In the genomic region with DNA sequence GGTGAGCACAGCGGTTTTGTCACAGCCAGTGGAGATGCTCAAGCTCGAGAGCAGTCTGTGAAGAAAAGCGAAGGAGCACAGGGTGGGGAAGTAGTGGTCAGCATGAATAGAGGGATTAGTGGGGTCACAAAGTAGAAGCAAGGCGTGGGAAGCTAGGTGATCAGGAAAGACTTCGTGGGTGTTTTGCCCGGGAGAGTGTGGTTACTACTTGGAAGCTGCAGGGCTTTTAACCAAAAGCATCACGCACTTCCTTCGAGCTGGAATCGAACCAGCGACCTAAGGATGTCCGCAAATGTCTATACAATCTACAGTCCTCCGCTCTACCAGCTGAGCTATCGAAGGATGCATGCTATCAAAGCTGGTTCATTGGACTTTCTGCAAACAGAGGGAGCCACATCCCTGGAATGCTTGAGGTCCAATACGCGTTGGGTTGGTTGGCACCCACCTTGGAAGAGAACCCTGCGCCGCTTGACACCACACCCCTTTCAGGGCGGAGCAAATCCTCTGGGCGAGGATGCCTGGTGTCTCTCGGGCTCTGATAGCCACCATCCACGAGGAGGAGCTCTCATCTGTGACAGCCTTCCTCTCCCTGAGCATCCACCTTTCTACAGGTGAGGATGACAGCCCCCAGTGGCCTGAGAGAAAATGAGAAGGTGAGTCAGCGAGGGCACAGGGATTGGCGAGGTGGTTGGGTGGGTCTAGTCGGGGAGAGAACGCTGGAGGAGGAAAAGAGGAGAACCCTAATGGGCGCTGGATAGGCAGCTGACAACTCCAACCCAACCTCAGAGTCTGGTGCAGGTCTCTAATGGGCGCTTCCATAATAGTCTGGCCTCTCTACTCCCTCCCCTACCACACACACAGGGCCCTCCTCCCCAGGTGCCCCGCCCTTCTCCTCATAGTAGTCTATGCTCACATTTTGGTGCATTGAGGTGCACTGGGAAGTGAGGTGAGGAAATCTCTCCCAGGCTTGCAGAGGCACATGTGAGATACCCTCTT, we compare ENCODE assay signal across 2 cellular contexts.
TF ChIP-seq lines count a peak whose summit lies in the region.

No MANE protein-coding gene starts in this region.

TF ChIP-seq in K562, 482 proteins besides CTCF, POLR2A, EP300 and RAD21 (continues in another document):
- TF ChIP-seq MTA1 (IDR thresholded peaks at IDR 0.05; ENCODE audit: borderline replicate concordance) (peak; percentile 18; the same call in 1 of the 2 replicates), POLR3A (IDR thresholded peaks at IDR 0.05; ENCODE audit: borderline replicate concordance, extremely low read depth, insufficient read depth, insufficient read length) (peak; percentile 83), BDP1 (IDR thresholded peaks at IDR 0.05; ENCODE audit: insufficient read depth, insufficient read length) (peak; percentile 40), TBP (optimal IDR thresholded peaks at IDR 0.05; ENCODE audit: low read depth, low read length) (peak; percentile 98), RBM39 (optimal IDR thresholded peaks at IDR 0.05; ENCODE audit: low read depth, low read length) (no peak), ZEB2 (IDR thresholded peaks at IDR 0.05) (0 out of 2 replicates have a peak, but pooled peaks have one; percentile 21)
- TF ChIP-seq, protein P1, sequence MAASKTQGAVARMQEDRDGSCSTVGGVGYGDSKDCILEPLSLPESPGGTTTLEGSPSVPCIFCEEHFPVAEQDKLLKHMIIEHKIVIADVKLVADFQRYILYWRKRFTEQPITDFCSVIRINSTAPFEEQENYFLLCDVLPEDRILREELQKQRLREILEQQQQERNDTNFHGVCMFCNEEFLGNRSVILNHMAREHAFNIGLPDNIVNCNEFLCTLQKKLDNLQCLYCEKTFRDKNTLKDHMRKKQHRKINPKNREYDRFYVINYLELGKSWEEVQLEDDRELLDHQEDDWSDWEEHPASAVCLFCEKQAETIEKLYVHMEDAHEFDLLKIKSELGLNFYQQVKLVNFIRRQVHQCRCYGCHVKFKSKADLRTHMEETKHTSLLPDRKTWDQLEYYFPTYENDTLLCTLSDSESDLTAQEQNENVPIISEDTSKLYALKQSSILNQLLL (CRISPR knock-in tag; IDR thresholded peaks at IDR 0.05; ENCODE audit: borderline replicate concordance) = no peak
- TF ChIP-seq, protein P2, sequence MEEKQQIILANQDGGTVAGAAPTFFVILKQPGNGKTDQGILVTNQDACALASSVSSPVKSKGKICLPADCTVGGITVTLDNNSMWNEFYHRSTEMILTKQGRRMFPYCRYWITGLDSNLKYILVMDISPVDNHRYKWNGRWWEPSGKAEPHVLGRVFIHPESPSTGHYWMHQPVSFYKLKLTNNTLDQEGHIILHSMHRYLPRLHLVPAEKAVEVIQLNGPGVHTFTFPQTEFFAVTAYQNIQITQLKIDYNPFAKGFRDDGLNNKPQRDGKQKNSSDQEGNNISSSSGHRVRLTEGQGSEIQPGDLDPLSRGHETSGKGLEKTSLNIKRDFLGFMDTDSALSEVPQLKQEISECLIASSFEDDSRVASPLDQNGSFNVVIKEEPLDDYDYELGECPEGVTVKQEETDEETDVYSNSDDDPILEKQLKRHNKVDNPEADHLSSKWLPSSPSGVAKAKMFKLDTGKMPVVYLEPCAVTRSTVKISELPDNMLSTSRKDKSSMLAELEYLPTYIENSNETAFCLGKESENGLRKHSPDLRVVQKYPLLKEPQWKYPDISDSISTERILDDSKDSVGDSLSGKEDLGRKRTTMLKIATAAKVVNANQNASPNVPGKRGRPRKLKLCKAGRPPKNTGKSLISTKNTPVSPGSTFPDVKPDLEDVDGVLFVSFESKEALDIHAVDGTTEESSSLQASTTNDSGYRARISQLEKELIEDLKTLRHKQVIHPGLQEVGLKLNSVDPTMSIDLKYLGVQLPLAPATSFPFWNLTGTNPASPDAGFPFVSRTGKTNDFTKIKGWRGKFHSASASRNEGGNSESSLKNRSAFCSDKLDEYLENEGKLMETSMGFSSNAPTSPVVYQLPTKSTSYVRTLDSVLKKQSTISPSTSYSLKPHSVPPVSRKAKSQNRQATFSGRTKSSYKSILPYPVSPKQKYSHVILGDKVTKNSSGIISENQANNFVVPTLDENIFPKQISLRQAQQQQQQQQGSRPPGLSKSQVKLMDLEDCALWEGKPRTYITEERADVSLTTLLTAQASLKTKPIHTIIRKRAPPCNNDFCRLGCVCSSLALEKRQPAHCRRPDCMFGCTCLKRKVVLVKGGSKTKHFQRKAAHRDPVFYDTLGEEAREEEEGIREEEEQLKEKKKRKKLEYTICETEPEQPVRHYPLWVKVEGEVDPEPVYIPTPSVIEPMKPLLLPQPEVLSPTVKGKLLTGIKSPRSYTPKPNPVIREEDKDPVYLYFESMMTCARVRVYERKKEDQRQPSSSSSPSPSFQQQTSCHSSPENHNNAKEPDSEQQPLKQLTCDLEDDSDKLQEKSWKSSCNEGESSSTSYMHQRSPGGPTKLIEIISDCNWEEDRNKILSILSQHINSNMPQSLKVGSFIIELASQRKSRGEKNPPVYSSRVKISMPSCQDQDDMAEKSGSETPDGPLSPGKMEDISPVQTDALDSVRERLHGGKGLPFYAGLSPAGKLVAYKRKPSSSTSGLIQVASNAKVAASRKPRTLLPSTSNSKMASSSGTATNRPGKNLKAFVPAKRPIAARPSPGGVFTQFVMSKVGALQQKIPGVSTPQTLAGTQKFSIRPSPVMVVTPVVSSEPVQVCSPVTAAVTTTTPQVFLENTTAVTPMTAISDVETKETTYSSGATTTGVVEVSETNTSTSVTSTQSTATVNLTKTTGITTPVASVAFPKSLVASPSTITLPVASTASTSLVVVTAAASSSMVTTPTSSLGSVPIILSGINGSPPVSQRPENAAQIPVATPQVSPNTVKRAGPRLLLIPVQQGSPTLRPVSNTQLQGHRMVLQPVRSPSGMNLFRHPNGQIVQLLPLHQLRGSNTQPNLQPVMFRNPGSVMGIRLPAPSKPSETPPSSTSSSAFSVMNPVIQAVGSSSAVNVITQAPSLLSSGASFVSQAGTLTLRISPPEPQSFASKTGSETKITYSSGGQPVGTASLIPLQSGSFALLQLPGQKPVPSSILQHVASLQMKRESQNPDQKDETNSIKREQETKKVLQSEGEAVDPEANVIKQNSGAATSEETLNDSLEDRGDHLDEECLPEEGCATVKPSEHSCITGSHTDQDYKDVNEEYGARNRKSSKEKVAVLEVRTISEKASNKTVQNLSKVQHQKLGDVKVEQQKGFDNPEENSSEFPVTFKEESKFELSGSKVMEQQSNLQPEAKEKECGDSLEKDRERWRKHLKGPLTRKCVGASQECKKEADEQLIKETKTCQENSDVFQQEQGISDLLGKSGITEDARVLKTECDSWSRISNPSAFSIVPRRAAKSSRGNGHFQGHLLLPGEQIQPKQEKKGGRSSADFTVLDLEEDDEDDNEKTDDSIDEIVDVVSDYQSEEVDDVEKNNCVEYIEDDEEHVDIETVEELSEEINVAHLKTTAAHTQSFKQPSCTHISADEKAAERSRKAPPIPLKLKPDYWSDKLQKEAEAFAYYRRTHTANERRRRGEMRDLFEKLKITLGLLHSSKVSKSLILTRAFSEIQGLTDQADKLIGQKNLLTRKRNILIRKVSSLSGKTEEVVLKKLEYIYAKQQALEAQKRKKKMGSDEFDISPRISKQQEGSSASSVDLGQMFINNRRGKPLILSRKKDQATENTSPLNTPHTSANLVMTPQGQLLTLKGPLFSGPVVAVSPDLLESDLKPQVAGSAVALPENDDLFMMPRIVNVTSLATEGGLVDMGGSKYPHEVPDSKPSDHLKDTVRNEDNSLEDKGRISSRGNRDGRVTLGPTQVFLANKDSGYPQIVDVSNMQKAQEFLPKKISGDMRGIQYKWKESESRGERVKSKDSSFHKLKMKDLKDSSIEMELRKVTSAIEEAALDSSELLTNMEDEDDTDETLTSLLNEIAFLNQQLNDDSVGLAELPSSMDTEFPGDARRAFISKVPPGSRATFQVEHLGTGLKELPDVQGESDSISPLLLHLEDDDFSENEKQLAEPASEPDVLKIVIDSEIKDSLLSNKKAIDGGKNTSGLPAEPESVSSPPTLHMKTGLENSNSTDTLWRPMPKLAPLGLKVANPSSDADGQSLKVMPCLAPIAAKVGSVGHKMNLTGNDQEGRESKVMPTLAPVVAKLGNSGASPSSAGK (IDR thresholded peaks at IDR 0.05) = no peak

TF ChIP-seq in neural cell, 6 proteins besides CTCF, POLR2A, EP300 and RAD21:
- TF ChIP-seq, protein P3, sequence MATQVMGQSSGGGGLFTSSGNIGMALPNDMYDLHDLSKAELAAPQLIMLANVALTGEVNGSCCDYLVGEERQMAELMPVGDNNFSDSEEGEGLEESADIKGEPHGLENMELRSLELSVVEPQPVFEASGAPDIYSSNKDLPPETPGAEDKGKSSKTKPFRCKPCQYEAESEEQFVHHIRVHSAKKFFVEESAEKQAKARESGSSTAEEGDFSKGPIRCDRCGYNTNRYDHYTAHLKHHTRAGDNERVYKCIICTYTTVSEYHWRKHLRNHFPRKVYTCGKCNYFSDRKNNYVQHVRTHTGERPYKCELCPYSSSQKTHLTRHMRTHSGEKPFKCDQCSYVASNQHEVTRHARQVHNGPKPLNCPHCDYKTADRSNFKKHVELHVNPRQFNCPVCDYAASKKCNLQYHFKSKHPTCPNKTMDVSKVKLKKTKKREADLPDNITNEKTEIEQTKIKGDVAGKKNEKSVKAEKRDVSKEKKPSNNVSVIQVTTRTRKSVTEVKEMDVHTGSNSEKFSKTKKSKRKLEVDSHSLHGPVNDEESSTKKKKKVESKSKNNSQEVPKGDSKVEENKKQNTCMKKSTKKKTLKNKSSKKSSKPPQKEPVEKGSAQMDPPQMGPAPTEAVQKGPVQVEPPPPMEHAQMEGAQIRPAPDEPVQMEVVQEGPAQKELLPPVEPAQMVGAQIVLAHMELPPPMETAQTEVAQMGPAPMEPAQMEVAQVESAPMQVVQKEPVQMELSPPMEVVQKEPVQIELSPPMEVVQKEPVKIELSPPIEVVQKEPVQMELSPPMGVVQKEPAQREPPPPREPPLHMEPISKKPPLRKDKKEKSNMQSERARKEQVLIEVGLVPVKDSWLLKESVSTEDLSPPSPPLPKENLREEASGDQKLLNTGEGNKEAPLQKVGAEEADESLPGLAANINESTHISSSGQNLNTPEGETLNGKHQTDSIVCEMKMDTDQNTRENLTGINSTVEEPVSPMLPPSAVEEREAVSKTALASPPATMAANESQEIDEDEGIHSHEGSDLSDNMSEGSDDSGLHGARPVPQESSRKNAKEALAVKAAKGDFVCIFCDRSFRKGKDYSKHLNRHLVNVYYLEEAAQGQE (IDR thresholded peaks at IDR 0.05; ENCODE audit: borderline replicate concordance) = no peak
- TF ChIP-seq POLR2AphosphoS5 (IDR thresholded peaks at IDR 0.05) (no peak), SMC3 (conservative IDR thresholded peaks at IDR 0.05; ENCODE audit: poor library complexity) (no peak), EZH2 (IDR thresholded peaks at IDR 0.05; ENCODE audit: borderline replicate concordance, insufficient read depth, low read length, poor library complexity, severe bottlenecking) (no peak), TAF1 (IDR thresholded peaks at IDR 0.05; ENCODE audit: low read depth) (no peak), MXI1 (conservative IDR thresholded peaks at IDR 0.05; ENCODE audit: poor library complexity, severe bottlenecking) (no peak)
